ENCODE assay signal across 32 cellular contexts in the genomic region with DNA sequence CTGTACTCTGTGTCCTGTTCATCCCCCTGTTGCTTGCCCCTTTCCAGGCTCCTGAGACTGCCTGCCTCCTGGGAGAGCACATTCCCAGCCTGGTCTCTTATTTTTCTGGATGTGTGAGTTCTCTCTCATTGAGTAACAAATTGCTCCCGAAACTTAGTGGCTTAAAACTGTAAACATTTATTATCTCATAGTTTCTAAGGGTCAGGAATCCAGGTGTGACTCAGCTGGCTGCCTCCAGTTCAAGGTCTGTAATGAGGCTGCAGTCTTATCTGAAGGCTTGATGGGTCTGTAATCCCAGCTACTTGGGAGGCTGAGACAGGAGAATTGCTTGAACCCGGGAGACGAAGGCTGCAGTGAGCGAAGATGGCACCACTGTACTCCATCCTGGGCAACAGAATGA. TPM values are rescaled to one million over a fixed set of nuclear protein-coding genes. Genes with fewer than 3 reads are reported as not detected.
"Had no signal": no experiment of that assay in that cellular context is flagged by ENCODE, and none has a peak within 500 bp of the region (broad histone marks: within the 10 kb centered on the region; RNA-seq: fewer than 3 reads in every experiment).

No MANE protein-coding gene starts in this region.

- H3K4me1 ChIP-seq: adrenal gland, esophagus squamous epithelium, gastroesophageal sphincter had no signal

- H3K27ac ChIP-seq: adrenal gland, brain microvascular endothelial cell, coronary artery, esophagus squamous epithelium, gastroesophageal sphincter had no signal

- ATAC-seq: activated CD4-positive, alpha-beta T cell treated with anti-CD3 and anti-CD28 coated beads for 36 hours; activated CD8-positive, alpha-beta memory T cell treated with anti-CD3 and anti-CD28 coated beads, Interleukin-2, amount 10 ng/mL, durations not matched to agents 7 days and 5 days; activated CD8-positive, alpha-beta T cell treated with anti-CD3 and anti-CD28 coated beads, Interleukin-2, amount 10 ng/mL, durations not matched to agents 7 days and 5 days; activated naive CD8-positive, alpha-beta T cell treated with anti-CD3 and anti-CD28 coated beads, Interleukin-2, amount 50 U/mL, for 24 hours; gastroesophageal sphincter; T-helper 17 cell had no signal

- H3K9me3 ChIP-seq: adrenal gland, esophagus squamous epithelium, gastroesophageal sphincter had no signal

- H3K27me3 ChIP-seq: adrenal gland, brain microvascular endothelial cell, dorsolateral prefrontal cortex, esophagus squamous epithelium, gastroesophageal sphincter had no signal

- H3K36me3 ChIP-seq: brain microvascular endothelial cell had no signal

- DNase-seq: activated CD4-positive, alpha-beta memory T cell treated with anti-CD3 and anti-CD28 coated beads for 36 hours; activated CD4-positive, alpha-beta T cell treated with anti-CD3 and anti-CD28 coated beads for 36 hours; activated CD4-positive, alpha-beta T cell treated with anti-CD3 and anti-CD28 coated beads, Interleukin-2, amount 10 ng/mL, durations not matched to agents 24 days and 14 days; activated CD4-positive, CD25-positive, alpha-beta regulatory T cell; activated CD4-positive, CD25-positive, alpha-beta regulatory T cell treated with anti-CD3 and anti-CD28 coated beads, Interleukin-2, amount 50 U/mL, for 72 hours; activated CD8-positive, alpha-beta memory T cell treated with anti-CD3 and anti-CD28 coated beads, Interleukin-2, amount 10 ng/mL, durations not matched to agents 7 days and 5 days; activated CD8-positive, alpha-beta memory T cell treated with anti-CD3 and anti-CD28 coated beads, Interleukin-2, amount 50 U/mL, for 4 hours; activated CD8-positive, alpha-beta T cell treated with anti-CD3 and anti-CD28 coated beads, Interleukin-2, amount 10 ng/mL, durations not matched to agents 7 days and 5 days; activated effector memory CD4-positive, alpha-beta T cell treated with anti-CD3 and anti-CD28 coated beads, Interleukin-2, amount 50 U/mL, for 16 hours; activated naive CD4-positive, alpha-beta T cell treated with anti-CD3 and anti-CD28 coated beads for 36 hours; activated naive CD8-positive, alpha-beta T cell treated with anti-CD3 and anti-CD28 coated beads for 36 hours; activated naive CD8-positive, alpha-beta T cell treated with anti-CD3 and anti-CD28 coated beads, Interleukin-2, amount 50 U/mL, for 24 hours; activated T-cell treated with anti-CD3 and anti-CD28 coated beads, Interleukin-2, amount 50 U/mL, for 1 hour; activated T-cell treated with anti-CD3 and anti-CD28 coated beads, Interleukin-2, amount 50 U/mL, for 48 hours; adrenal gland; brain microvascular endothelial cell; dorsolateral prefrontal cortex; effector memory CD4-positive, alpha-beta T cell; endodermal cell; erythroblast; esophagus squamous epithelium; foreskin melanocyte; T-helper 1 cell; T-helper 17 cell; T1000 had no signal

- H3K4me3 ChIP-seq: adrenal gland, coronary artery, dorsolateral prefrontal cortex, esophagus squamous epithelium, gastroesophageal sphincter had no signal

RNA-seq across cellular contexts. Expression of gene PRR15, which starts 53.6 kb away (rescaled TPM):
- total RNA-seq: activated CD4-positive, alpha-beta memory T cell treated with anti-CD3 and anti-CD28 coated beads for 36 hours; activated CD4-positive, alpha-beta T cell treated with anti-CD3 and anti-CD28 coated beads for 36 hours; activated CD4-positive, alpha-beta T cell treated with anti-CD3 and anti-CD28 coated beads, Interleukin-2, amount 10 ng/mL, durations not matched to agents 24 days and 14 days; activated CD8-positive, alpha-beta memory T cell treated with anti-CD3 and anti-CD28 coated beads for 36 hours; activated CD8-positive, alpha-beta memory T cell treated with anti-CD3 and anti-CD28 coated beads, Interleukin-2, amount 10 ng/mL, durations not matched to agents 7 days and 5 days; activated CD8-positive, alpha-beta T cell treated with anti-CD3 and anti-CD28 coated beads, Interleukin-2, amount 10 ng/mL, durations not matched to agents 7 days and 5 days; activated naive CD4-positive, alpha-beta T cell treated with anti-CD3 and anti-CD28 coated beads for 36 hours; activated naive CD8-positive, alpha-beta T cell treated with anti-CD3 and anti-CD28 coated beads for 36 hours; activated T-helper 1 cell treated with anti-CD3 and anti-CD28 coated beads, Interleukin-12 subunit alpha, Interleukin-12 subunit beta, Interleukin-2, Interleukin-4 antibody, amounts not matched to agents 30 ng/mL and 10 ng/mL and 1 ng/mL, durations not matched to agents 14 hours and 24 hours and 36 hours; activated T-helper 2 cell treated with anti-CD3 and anti-CD28 coated beads, Interferon-gamma antibody, Interleukin-2, Interleukin-4, amounts not matched to agents 10 μg/mL and 5 μg/mL and 100 μg/mL, durations not matched to agents 14 hours and 24 hours and 36 hours; cerebellum; fibroblast of lung; T-helper 17 cell had no signal
- polyA plus RNA-seq: fibroblast of lung had no signal
